18 cellular contexts compared by ENCODE assay signal in the genomic region with DNA sequence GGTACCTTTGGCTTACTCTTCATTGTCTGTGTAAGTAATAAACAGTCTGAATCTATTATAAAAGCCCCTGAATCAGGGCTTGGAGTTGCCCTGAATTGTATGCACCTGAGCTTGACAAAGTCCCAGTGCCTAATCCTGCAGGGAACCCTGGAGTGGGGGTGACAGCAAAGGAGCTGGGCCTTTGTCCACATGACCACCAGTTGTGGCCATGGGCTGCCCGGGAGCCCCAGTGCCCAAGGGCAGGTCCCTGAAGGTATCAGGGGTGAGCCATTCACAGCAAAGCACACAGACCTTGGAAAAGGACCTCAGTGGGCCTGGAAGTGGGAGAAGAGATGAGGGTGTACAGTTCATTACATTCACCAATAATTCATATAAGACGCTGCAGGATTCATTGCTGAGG.
"Had no signal": no experiment of that assay in that cellular context is flagged by ENCODE, and none has a peak within 500 bp of the region (broad histone marks: within the 10 kb centered on the region; RNA-seq: fewer than 3 reads in every experiment).

No MANE protein-coding gene starts in this region.

- H2AFZ ChIP-seq: hepatocyte had no signal

- ATAC-seq: heart right ventricle; naive thymus-derived CD8-positive, alpha-beta T cell; psoas muscle; sciatic nerve; stimulated activated effector memory CD8-positive, alpha-beta T cell treated with anti-CD3 and anti-CD28 coated beads, Interleukin-12 subunit alpha, Interleukin-12 subunit beta, amount 100 ng/mL, for 72 hours; stimulated activated naive CD8-positive, alpha-beta T cell treated with anti-CD3 and anti-CD28 coated beads, Interleukin-15, amount 100 ng/mL, for 72 hours had no signal

- H3K36me3 ChIP-seq: heart right ventricle, neutrophil, transverse colon, upper lobe of left lung, vagina had no signal

- H3K4me2 ChIP-seq: hepatocyte had no signal

- H3K27me3 ChIP-seq: heart right ventricle, hepatocyte, neutrophil, transverse colon, upper lobe of left lung, vagina had no signal

- H3K27ac ChIP-seq: hepatocyte, neutrophil, transverse colon, upper lobe of left lung, vagina had no signal

- H3K9me3 ChIP-seq: neutrophil, psoas muscle, transverse colon, upper lobe of left lung, vagina had no signal

- DNase-seq: heart right ventricle; islet precursor cell; naive thymus-derived CD8-positive, alpha-beta T cell; occipital lobe; stimulated activated CD4-positive, alpha-beta T cell treated with anti-CD3 and anti-CD28 coated beads, Interleukin-12 subunit alpha, Interleukin-12 subunit beta, amount 100 ng/mL, for 4 hours; stimulated activated CD4-positive, alpha-beta T cell treated with anti-CD3 and anti-CD28 coated beads, Interleukin-4, amount 100 ng/mL, for 24 hours; stimulated activated naive CD4-positive, alpha-beta T cell treated with Interleukin-2 at 50 U/mL for 16 hours; stimulated activated naive CD8-positive, alpha-beta T cell treated with anti-CD3 and anti-CD28 coated beads, Interleukin-15, amount 100 ng/mL, for 72 hours; transverse colon had no signal

- H3K4me3 ChIP-seq: heart right ventricle, hepatocyte, lung, psoas muscle, skin epidermis, transverse colon, upper lobe of left lung, vagina had no signal
